ENCODE assay signal across 8 cellular contexts in the genomic region with DNA sequence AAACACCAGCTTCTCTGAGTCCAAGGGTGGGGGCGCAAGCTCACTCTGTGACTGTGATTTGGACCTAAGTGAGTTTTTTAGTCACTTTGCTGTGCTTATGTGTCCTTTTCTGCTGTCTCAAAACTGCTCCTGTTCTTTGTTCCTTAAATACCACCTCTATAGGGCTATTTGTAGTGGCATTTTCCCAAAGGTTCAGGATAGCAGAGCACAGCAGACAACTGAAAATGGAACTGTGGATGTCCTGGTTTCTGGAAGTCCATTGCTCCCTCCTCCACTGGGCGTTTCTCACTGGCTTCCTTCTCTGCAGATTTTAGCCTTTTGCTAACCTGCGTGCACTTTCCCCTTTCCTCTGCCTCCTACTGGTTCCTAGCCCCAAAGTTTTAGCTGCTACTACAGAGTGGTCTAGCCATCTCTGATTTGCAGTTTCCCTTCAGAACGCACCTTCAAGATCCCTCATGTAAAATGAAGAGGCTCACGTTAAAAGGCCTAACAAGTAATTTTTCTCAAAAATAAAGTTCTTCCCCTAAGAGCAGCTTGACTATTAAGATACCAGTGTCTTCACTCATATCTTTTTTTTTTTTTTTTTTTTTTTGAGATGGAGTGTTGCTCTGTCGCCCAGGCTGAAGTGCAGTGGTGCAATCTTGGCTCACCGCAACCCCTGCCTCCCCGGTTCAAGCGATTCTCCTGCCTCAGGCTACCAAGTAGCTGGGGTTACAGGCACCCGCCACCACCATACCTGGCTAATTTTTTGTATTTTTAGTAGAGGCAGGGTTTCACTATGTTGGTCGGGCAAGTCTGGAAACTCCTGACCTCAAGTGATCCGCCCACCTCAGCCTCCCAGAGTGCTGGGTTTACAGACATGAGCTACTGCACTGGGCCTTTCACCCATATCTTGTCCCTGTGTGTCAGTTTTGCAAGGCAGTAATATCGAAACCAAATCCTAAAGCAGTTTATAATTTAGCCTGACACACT. TPM values are rescaled to one million over a fixed set of nuclear protein-coding genes. Genes with fewer than 3 reads are reported as not detected.
A peak's percentile ranks its signal among the peaks of the same experiment; 100 is the strongest.
DNase-seq lines count a peak whose midpoint lies in the region; ATAC-seq and TF ChIP-seq lines count a peak whose summit lies in the region.

No MANE protein-coding gene starts in this region.

- CTCF ChIA-PET in CD8-positive, alpha-beta T cell (lab: Charles Lee) = interaction anchor here (0.7 kb wide), 1 partner anchor 55 kb away, joined by 3 read pairs; no protein-coding TSS in a partner anchor

- no peaks in the 10 kb centered on the region for H3K79me2 ChIP-seq in Karpas-422 (ENCODE audit: low read length)

- H3K4me3 Mint-ChIP-seq in CD14-positive monocyte = peak overlapping the region in 1 of 2 donors; percentile 41
- H3K4me3 Mint-ChIP-seq in CD8-positive, alpha-beta T cell = no peak overlapping the region

- peaks cover 55 to 64% of the 10 kb centered on the region in 2 donors for H3K36me3 Mint-ChIP-seq in CD14-positive monocyte
- H3K36me3 Mint-ChIP-seq in CD8-positive, alpha-beta T cell = peaks cover 31% of the 10 kb centered on the region

- H3K27ac ChIP-seq in CD8-positive, alpha-beta T cell (ENCODE audit: low read depth, low read length) = no peak overlapping the region
- no peak overlapping the region for H3K27ac ChIP-seq in Karpas-422 (ENCODE audit: low read length)

- no peaks in the 10 kb centered on the region for H3K27me3 Mint-ChIP-seq in CD14-positive monocyte (ENCODE audit: low read depth in 3 of 3)
- H3K27me3 Mint-ChIP-seq in CD8-positive, alpha-beta T cell (ENCODE audit: low read depth) = no peaks in the 10 kb centered on the region

- POLR2A ChIA-PET in CD8-positive, alpha-beta T cell (lab: Charles Lee) = interaction anchor here (0.6 kb wide), 1 partner anchor 15 kb away, joined by 3 read pairs; no protein-coding TSS in a partner anchor

- no peaks in the 10 kb centered on the region for H3K9me3 ChIP-seq in CD8-positive, alpha-beta T cell (ENCODE audit: low read length)
- H3K9me3 ChIP-seq in Karpas-422 (ENCODE audit: low read length) = no peaks in the 10 kb centered on the region

- no peak for TF ChIP-seq CTCF in CD14-positive monocyte (IDR thresholded peaks at IDR 0.05)
- TF ChIP-seq CTCF in epithelial cell of proximal tubule (conservative IDR thresholded peaks at IDR 0.05; ENCODE audit: low read depth, low read length) = no peak
- no peak for TF ChIP-seq CTCF in CD8-positive, alpha-beta T cell (IDR thresholded peaks at IDR 0.05)

- no peaks in the 10 kb centered on the region for H3K36me3 ChIP-seq in CD8-positive, alpha-beta T cell (ENCODE audit: insufficient read depth, low read length)
- H3K36me3 ChIP-seq in Karpas-422 (ENCODE audit: insufficient read depth, low read length) = no peaks in the 10 kb centered on the region

- ATAC-seq in GM19395 (IDR thresholded peaks at IDR 0.05; ENCODE audit: unreplicated experiment) (peak; percentile 96), HG03175 (IDR thresholded peaks at IDR 0.05; ENCODE audit: unreplicated experiment) (peak; percentile 99)
- no peak for ATAC-seq in CD8-positive, alpha-beta T cell

- H3K4me1 ChIP-seq in CD8-positive, alpha-beta T cell (ENCODE audit: insufficient read depth, low read length) = no peaks in the 10 kb centered on the region
- no peaks in the 10 kb centered on the region for H3K4me1 ChIP-seq in Karpas-422 (ENCODE audit: low read length)

- H3K4me1 Mint-ChIP-seq in CD14-positive monocyte = peaks cover 49% of the 10 kb centered on the region
- peaks cover 3% of the 10 kb centered on the region for H3K4me1 Mint-ChIP-seq in CD8-positive, alpha-beta T cell (ENCODE audit: low read depth)

- H3K27ac Mint-ChIP-seq in CD14-positive monocyte = peak overlapping the region in 4 of 7 donors; percentile 30 to 62 (median 44)
- H3K27ac Mint-ChIP-seq in CD8-positive, alpha-beta T cell = no peak overlapping the region

- no peaks in the 10 kb centered on the region for H4K20me1 ChIP-seq in Karpas-422 (ENCODE audit: insufficient read depth, low read depth, low read length)

- H3K4me3 ChIP-seq in epithelial cell of proximal tubule (ENCODE audit: low read depth, low read length) = peak overlapping the region; percentile 7
- no peak overlapping the region for H3K4me3 ChIP-seq in CD8-positive, alpha-beta T cell (ENCODE audit: low read depth, low read length)
- H3K4me3 ChIP-seq in Karpas-422 (ENCODE audit: low read length) = no peak overlapping the region

- peaks cover 0 to 2% (median 0%) of the 10 kb centered on the region in 7 donors for H3K9me3 Mint-ChIP-seq in CD14-positive monocyte
- no peaks in the 10 kb centered on the region for H3K9me3 Mint-ChIP-seq in CD8-positive, alpha-beta T cell

- no peak overlapping the region for H3K4me2 ChIP-seq in Karpas-422 (ENCODE audit: low read depth, low read length, poor library complexity, severe bottlenecking)

- DNase-seq in CD14-positive monocyte (ENCODE audit: low spot score) (no peak), epithelial cell of proximal tubule (ENCODE audit: low read depth) (peak; percentile 69), Karpas-422 (no peak), Kasumi-1 (lab: John Stamatoyannopoulos, UW) (no peak), EL (no peak)
- no peak for DNase-seq in CD8-positive, alpha-beta T cell

- no peaks in the 10 kb centered on the region for H3K9me2 ChIP-seq in Karpas-422 (replicated peaks; ENCODE audit: insufficient read depth, low read length)

- intact Hi-C loops in CD14-positive monocyte (cut with micrococcal nuclease) = no loop called here
- intact Hi-C loops in CD8-positive, alpha-beta T cell (cut with DNase I, micrococcal nuclease) = no loop called here

- H3K27me3 ChIP-seq in CD8-positive, alpha-beta T cell (ENCODE audit: insufficient read depth, low read length) = no peaks in the 10 kb centered on the region
- H3K27me3 ChIP-seq in Karpas-422 (ENCODE audit: low read length) = no peaks in the 10 kb centered on the region

- no peak overlapping the region for H3K9ac ChIP-seq in Karpas-422 (ENCODE audit: low read length)

- no peak overlapping the region for H2AFZ ChIP-seq in Karpas-422 (ENCODE audit: low read length)

RNA-seq across cellular contexts. Expression of a gene that starts 25.8 kb away (rescaled TPM):
- 100 to 1,000 TPM; 199 to 238 TPM for polyA plus RNA-seq in CD14-positive monocyte
- 84.5 and 86.8 TPM in 2 replicates for total RNA-seq in epithelial cell of proximal tubule
- 10 to 100 TPM; 12.8 to 14.6 TPM for total RNA-seq in CD8-positive, alpha-beta T cell
- not detected in 2 replicates for total RNA-seq in Karpas-422 (2014; rRNA removed; shearing (Covaris generic); ENCODE audit: low replicate concordance)

RNA-seq across cellular contexts. Expression of a gene that starts 55.0 kb away (rescaled TPM):
- polyA plus RNA-seq in CD14-positive monocyte = 10 to 100 TPM; 56.2 to 57.8 TPM
- 54.0 and 74.7 TPM in 2 replicates for total RNA-seq in epithelial cell of proximal tubule
- 10 to 100 TPM; 95.8 to 96.7 TPM for total RNA-seq in CD8-positive, alpha-beta T cell
- total RNA-seq in Karpas-422 (2014; rRNA removed; shearing (Covaris generic); ENCODE audit: low replicate concordance) = 60.2 TPM in 2 replicates

Comparison
In these comparisons a context has a peak if more than half of its experiments do, and no peak if none do; other contexts are left out.
1. RNA of a gene that starts 25.8 kb away (total RNA-seq): 84.5 to 86.8 TPM in epithelial cell of proximal tubule and 12.8 to 14.6 TPM in CD8-positive, alpha-beta T cell; not detected in Karpas-422; every median in the first group is over 10 times any median in the second.